In the genomic region with DNA sequence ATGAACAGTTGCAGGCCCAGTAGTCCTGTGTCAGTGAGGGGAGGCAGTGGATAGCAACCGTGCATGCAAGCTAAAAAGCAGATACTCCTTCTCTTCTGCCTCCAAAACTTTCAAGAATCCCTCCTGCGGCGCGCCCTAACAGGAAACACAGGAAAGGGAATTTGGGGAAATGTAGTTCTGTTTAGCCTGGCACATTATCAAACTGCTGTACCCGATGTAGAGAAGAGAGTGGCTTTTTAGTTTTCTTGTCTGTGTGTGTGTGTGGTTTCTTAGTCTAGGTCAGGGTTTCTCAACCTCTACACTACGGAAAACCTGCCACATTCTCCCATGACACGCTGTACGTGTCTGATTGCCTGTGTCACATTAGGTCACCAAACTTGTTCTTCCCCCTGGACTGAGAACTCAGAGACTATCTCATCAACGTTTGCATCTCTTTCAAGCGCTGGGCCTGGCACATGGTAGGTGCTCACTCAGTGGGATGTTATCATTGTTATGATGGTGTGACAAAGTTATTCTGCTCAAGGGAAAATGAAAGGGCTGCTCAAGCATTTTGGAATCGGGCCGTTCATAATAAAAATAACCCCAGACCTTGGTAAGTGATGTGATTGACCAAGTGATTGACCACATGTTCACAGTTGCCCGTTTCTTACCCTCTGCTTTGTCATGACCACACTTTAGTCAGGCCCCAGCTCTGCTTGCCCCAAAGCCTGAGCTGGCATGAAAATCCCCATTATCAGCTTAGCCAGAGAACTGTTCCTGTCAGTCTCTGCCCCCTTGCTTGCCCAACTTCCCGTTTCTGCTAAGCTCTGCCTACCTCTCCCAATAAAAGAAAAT, we compare ENCODE assay signal across 10 cellular contexts. TPM values are rescaled to one million over a fixed set of nuclear protein-coding genes. Genes with fewer than 3 reads are reported as not detected.
DNase-seq lines count a peak whose midpoint lies in the region; ATAC-seq and TF ChIP-seq lines count a peak whose summit lies in the region.
"Had no signal": no experiment of that assay in that cellular context is flagged by ENCODE, and none has a peak within 500 bp of the region (broad histone marks: within the 10 kb centered on the region; RNA-seq: fewer than 3 reads in every experiment).

No MANE protein-coding gene starts in this region.

- H3K9me3 ChIP-seq in Panc1 (ENCODE audit: control insufficient read depth, insufficient read depth, low read depth, low read length) = no peaks in the 10 kb centered on the region

- DNase-seq in Panc1 (ENCODE audit: low read depth, low spot score) (no peak), fibroblast of peridontal ligament (ENCODE audit: extremely low read depth) (peak; percentile 61), mucosa of gallbladder (ENCODE audit: low spot score) (no peak)
- DNase-seq in stimulated activated CD4-positive, alpha-beta T cell treated with anti-CD3 and anti-CD28 coated beads, Interleukin-1b, Interleukin-23, amount 100 ng/mL, for 48 hours = no peak

- in situ Hi-C loops in Panc1 (cut with HindIII; ENCODE audit: low pct_unique_long_range_greater_than_20kb, low sequenced_read_pairs) = no loop called here

- peak; percentile 52 for ATAC-seq in GM18868 (IDR thresholded peaks at IDR 0.05; ENCODE audit: unreplicated experiment)
- peak; percentile 62 for ATAC-seq in Panc1
- no peak for ATAC-seq in GM18861 (IDR thresholded peaks at IDR 0.05; ENCODE audit: unreplicated experiment)
- ATAC-seq in HG03045 (IDR thresholded peaks at IDR 0.05; ENCODE audit: unreplicated experiment) = no peak

- CTCF ChIA-PET in Panc1 (lab: Charles Lee) = interaction anchor here (0.6 kb wide), 1 partner anchor 23 kb away, joined by 3 read pairs; no protein-coding TSS in a partner anchor

- H3K36me3 ChIP-seq in Panc1 (ENCODE audit: control insufficient read depth, insufficient read depth, low read length) = no peaks in the 10 kb centered on the region

- H3K4me3 ChIP-seq in Panc1 (ENCODE audit: low read depth in 2 of 2, low read length in 2 of 2) (peak overlapping the region in 1 of 2 experiments; percentile 24; a peak in 2 of 4 replicates), skin epidermis (peak overlapping the region in 1 of 7 experiments; percentile 2)

- POLR2A ChIA-PET in Panc1 (lab: Charles Lee) = interaction anchor here (0.6 to 1.5 kb wide), 4 partner anchors 65 to 137 kb away, joined by 3 to 4 read pairs (median 3); no protein-coding TSS in a partner anchor

- no TSS peak for BruUV-seq in Panc1 (replicated peaks; lab: Mats Ljungman, UMichigan)

- H3K27ac ChIP-seq in Panc1 (ENCODE audit: low read length) (peak overlapping the region; percentile 98), skin epidermis (peak overlapping the region in 11 of 21 experiments; percentile 2 to 69 (median 24))

- H3K27me3 ChIP-seq in Panc1 (ENCODE audit: control insufficient read depth, insufficient read depth, low read length) = no peaks in the 10 kb centered on the region

- intact Hi-C loops in Panc1 (cut with micrococcal nuclease; ENCODE audit: unreplicated experiment) = no loop called here

- TF ChIP-seq CTCF in Panc1 (IDR thresholded peaks at IDR 0.05) = no peak

- peaks cover 71% of the 10 kb centered on the region for H3K4me1 ChIP-seq in Panc1 (ENCODE audit: control insufficient read depth, insufficient read depth, low read length)

RNA-seq across cellular contexts. Expression of gene TM4SF4, which starts 33.2 kb away (rescaled TPM):
- total RNA-seq in Panc1 (2021; ENCODE audit: unreplicated experiment) (0.46 TPM), mucosa of gallbladder (6,086 TPM)
- not detected for polyA plus RNA-seq in Panc1 (2012; ENCODE audit: insufficient read length)
- total RNA-seq: mononuclear cell, subcutaneous adipose tissue had no signal

Comparison
In these comparisons a context has a peak if more than half of its experiments do, and no peak if none do; other contexts are left out.
1. ATAC-seq: peak in GM18868 (single experiment) and Panc1 (single experiment); none in GM18861 (single experiment) and HG03045 (single experiment).
2. RNA of gene TM4SF4, which starts 33.2 kb away (total RNA-seq): 6,086 TPM in mucosa of gallbladder (single experiment); 0.46 TPM in Panc1 (single experiment); every median in the first group is over 1,000 times any median in the second.